1 cellular context compared by ENCODE assay signal in genomic region chr9:35604578-35605335, GRCh38.
TF ChIP-seq lines count a peak whose summit lies in the region.

A gene with protein sequence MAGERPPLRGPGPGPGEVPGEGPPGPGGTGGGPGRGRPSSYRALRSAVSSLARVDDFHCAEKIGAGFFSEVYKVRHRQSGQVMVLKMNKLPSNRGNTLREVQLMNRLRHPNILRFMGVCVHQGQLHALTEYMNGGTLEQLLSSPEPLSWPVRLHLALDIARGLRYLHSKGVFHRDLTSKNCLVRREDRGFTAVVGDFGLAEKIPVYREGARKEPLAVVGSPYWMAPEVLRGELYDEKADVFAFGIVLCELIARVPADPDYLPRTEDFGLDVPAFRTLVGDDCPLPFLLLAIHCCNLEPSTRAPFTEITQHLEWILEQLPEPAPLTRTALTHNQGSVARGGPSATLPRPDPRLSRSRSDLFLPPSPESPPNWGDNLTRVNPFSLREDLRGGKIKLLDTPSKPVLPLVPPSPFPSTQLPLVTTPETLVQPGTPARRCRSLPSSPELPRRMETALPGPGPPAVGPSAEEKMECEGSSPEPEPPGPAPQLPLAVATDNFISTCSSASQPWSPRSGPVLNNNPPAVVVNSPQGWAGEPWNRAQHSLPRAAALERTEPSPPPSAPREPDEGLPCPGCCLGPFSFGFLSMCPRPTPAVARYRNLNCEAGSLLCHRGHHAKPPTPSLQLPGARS (plus strand): TSS chr9:35605262. CDS start chr9:35605620, 358 bp downstream.

TF ChIP-seq in IMR-90, 13 proteins besides CTCF, POLR2A, EP300 and RAD21 (continued from another document):
- no peak for TF ChIP-seq ELK1 (IDR thresholded peaks at IDR 0.05; ENCODE audit: borderline replicate concordance, low read depth, low read length)
- no peak for TF ChIP-seq FOS (IDR thresholded peaks at IDR 0.05; ENCODE audit: low read depth, low read length)
- no peak for TF ChIP-seq NFE2L2 (IDR thresholded peaks at IDR 0.05; ENCODE audit: low read depth, low read length)
- no peak for TF ChIP-seq CEBPB (IDR thresholded peaks at IDR 0.05; ENCODE audit: low read depth, low read length)
- TF ChIP-seq RFX5 (IDR thresholded peaks at IDR 0.05; ENCODE audit: low read depth, low read length), result no peak
- no peak for TF ChIP-seq CHD1 (IDR thresholded peaks at IDR 0.05; ENCODE audit: low read depth, low read length)
TF ChIP-seq in IMR-90: peak in this region for 0.
